ENCODE assay signal across 8 cellular contexts in genomic region chr6:89080281-89081128, GRCh38. TPM values are rescaled to one million over a fixed set of nuclear protein-coding genes. Genes with fewer than 3 reads are reported as not detected.
DNase-seq lines count a peak whose midpoint lies in the region; ATAC-seq, FAIRE-seq and TF ChIP-seq lines count a peak whose summit lies in the region.

TSS of gene PNRC1 (plus strand) at chr6:89080751. CDS start at chr6:89080895, 144 bp downstream.

- intact Hi-C loops in Right ventricle myocardium inferior (cut with DNase I) (loop anchor here (1.0 to 5.0 kb wide), 5 partner anchors 45 to 117 kb away; partner anchors contain the start of genes PM20D2 and RNGTT), pancreas (cut with DNase I) (no loop called here), tibial artery (cut with DNase I; ENCODE audit: low total_unique reads) (loop anchor here (2.0 to 5.0 kb wide), 3 partner anchors 46 to 98 kb away; no protein-coding TSS in a partner anchor)

- DNase-seq in GM12864 (ENCODE audit: low read depth) (peak; percentile 98), NCI-H1417 (lab: John Stamatoyannopoulos, UW) (peak; percentile 97 to 99 (median 99)), SW 1271 (lab: John Stamatoyannopoulos, UW) (peak; percentile 86 to 96), Right ventricle myocardium inferior (ENCODE audit: missing footprints) (peak; percentile 100), pancreas (peak; percentile 100), tibial artery (peak; percentile 100)
- peak; percentile 100 for DNase-seq in activated naive CD8-positive, alpha-beta T cell treated with anti-CD3 and anti-CD28 coated beads, Interleukin-2, amount 50 U/mL, for 16 hours (ENCODE audit: low read depth, low spot score)

- H3K4me1 ChIP-seq in pancreas = peaks cover 12 to 23% (median 17%) of the 10 kb centered on the region in 3 donors
- H3K4me1 ChIP-seq in tibial artery = peaks cover 0 to 33% (median 20%) of the 10 kb centered on the region in 4 donors

- WGBS in pancreas, 2 donors = 0 to 1% methylated on average over 62 to 63 of the region's 63 CpGs

- H3K27me3 ChIP-seq in pancreas = no peaks in the 10 kb centered on the region
- no peaks in the 10 kb centered on the region for H3K27me3 ChIP-seq in tibial artery

- TF ChIP-seq CTCF in GM12864 (IDR thresholded peaks at IDR 0.05; ENCODE audit: low read depth, low read length, missing control alignments) = no peak
- no peak for TF ChIP-seq CTCF in pancreas (IDR thresholded peaks at IDR 0.05)
- no peak for TF ChIP-seq CTCF in tibial artery (IDR thresholded peaks at IDR 0.05)

- peak within 1 kb of the TSS; percentile 99 for H3K4me3 ChIP-seq in GM12864 (ENCODE audit: low read depth, low read length)
- H3K4me3 ChIP-seq in pancreas = peak within 1 kb of the TSS; percentile 81 to 100 (median 93)
- peak within 1 kb of the TSS; percentile 90 to 99 for H3K4me3 ChIP-seq in tibial artery

- peak; percentile 64 for FAIRE-seq in pancreas (lab: Jason Lieb, UNC)

- H3K9me3 ChIP-seq in pancreas = no peaks in the 10 kb centered on the region
- no peaks in the 10 kb centered on the region for H3K9me3 ChIP-seq in tibial artery

- H3K36me3 ChIP-seq in pancreas (peaks cover 0 to 19% (median 0%) of the 10 kb centered on the region in 3 donors), tibial artery (peaks cover 20 to 31% (median 25%) of the 10 kb centered on the region in 3 donors)

- ATAC-seq in HG02759 (IDR thresholded peaks at IDR 0.05; ENCODE audit: unreplicated experiment) (peak; percentile 76), Right ventricle myocardium inferior (peak; percentile 93), pancreas (peak; percentile 82 to 89 (median 86))

- H3K27ac ChIP-seq in pancreas = peak within 1 kb of the TSS; percentile 99 to 100 (median 100)
- peak within 1 kb of the TSS; percentile 99 to 100 for H3K27ac ChIP-seq in tibial artery

RNA-seq across cellular contexts. Expression of gene PNRC1, which starts in this region (rescaled TPM):
- total RNA-seq in Right ventricle myocardium inferior (139 TPM), pancreas (100 to 1,000 TPM; 105 to 170 (median 121) TPM)
- polyA plus RNA-seq in pancreas = 10 to 100 TPM; 30.2 to 49.8 TPM

Comparison
In these comparisons a context has a peak if more than half of its experiments do, and no peak if none do; other contexts are left out.
1. Peak in every context shown above with its lines: DNase-seq, ATAC-seq, H3K4me3 ChIP-seq and H3K27ac ChIP-seq.
2. intact Hi-C loops: an anchor here in Right ventricle myocardium inferior (1.0 to 5.0 kb wide) and tibial artery (2.0 to 5.0 kb wide); none called in pancreas.